Comparison of ENCODE assay signal across 1 cellular context in genomic region chr5:29460946-29461538, GRCh38.
TF ChIP-seq lines count a peak whose summit lies in the region.

No MANE protein-coding gene starts in this region.

TF ChIP-seq in GM23338, 12 proteins besides CTCF, POLR2A, EP300 and RAD21 (continued from another document):
- TF ChIP-seq, protein P1, sequence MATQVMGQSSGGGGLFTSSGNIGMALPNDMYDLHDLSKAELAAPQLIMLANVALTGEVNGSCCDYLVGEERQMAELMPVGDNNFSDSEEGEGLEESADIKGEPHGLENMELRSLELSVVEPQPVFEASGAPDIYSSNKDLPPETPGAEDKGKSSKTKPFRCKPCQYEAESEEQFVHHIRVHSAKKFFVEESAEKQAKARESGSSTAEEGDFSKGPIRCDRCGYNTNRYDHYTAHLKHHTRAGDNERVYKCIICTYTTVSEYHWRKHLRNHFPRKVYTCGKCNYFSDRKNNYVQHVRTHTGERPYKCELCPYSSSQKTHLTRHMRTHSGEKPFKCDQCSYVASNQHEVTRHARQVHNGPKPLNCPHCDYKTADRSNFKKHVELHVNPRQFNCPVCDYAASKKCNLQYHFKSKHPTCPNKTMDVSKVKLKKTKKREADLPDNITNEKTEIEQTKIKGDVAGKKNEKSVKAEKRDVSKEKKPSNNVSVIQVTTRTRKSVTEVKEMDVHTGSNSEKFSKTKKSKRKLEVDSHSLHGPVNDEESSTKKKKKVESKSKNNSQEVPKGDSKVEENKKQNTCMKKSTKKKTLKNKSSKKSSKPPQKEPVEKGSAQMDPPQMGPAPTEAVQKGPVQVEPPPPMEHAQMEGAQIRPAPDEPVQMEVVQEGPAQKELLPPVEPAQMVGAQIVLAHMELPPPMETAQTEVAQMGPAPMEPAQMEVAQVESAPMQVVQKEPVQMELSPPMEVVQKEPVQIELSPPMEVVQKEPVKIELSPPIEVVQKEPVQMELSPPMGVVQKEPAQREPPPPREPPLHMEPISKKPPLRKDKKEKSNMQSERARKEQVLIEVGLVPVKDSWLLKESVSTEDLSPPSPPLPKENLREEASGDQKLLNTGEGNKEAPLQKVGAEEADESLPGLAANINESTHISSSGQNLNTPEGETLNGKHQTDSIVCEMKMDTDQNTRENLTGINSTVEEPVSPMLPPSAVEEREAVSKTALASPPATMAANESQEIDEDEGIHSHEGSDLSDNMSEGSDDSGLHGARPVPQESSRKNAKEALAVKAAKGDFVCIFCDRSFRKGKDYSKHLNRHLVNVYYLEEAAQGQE (IDR thresholded peaks at IDR 0.05; ENCODE audit: unreplicated experiment) = no peak
- TF ChIP-seq EZH2phosphoT487 (IDR thresholded peaks at IDR 0.05; ENCODE audit: unreplicated experiment) (no peak), ZNF462 (CRISPR knock-in tag; IDR thresholded peaks at IDR 0.05) (no peak), EZH2 (IDR thresholded peaks at IDR 0.05; ENCODE audit: low read depth, unreplicated experiment) (no peak), STAT1 (IDR thresholded peaks at IDR 0.05; ENCODE audit: unreplicated experiment) (no peak), JUNB (IDR thresholded peaks at IDR 0.05; ENCODE audit: unreplicated experiment) (no peak), ZNF114 (CRISPR knock-in tag; IDR thresholded peaks at IDR 0.05) (no peak), ETS1 (IDR thresholded peaks at IDR 0.05) (no peak), POLR2AphosphoS5 (IDR thresholded peaks at IDR 0.05; ENCODE audit: low read depth) (no peak), ZNF331 (CRISPR knock-in tag; IDR thresholded peaks at IDR 0.05; ENCODE audit: low read depth) (no peak)
